Comparison of ENCODE assay signal across 15 cellular contexts in the genomic region with DNA sequence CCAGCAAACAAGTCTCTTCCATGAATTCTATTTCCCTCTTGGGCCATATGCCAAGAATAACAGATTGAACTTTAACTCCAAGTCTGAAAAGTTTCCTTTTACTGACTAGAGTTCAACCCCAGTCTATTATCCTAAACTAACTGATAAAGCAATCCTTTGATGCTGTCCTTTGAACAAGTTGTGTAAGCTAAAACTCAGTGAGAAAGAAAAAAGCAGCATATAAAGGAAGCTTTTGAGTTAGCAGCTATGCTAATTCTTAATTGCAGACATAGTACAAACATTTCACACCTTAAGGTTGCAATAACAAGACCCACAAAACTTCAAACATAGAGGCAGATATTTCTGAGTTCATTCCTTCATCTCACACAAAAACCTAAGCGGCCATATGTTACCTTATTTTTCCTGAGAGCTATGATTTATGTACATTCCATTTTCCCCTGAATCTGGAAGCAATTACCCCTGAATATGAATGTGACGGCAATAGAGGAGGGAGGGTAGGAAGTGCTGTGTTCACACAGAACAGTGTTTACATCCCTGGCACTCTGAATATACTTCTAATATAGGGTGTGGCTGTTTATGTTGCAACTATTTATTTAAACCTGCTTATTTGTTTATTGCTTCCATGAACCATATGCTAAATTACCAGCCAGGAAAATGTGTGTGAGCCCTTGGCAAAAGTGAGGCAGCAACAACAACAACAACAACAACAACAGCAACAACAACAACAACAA.
DNase-seq lines count a peak whose midpoint lies in the region; ATAC-seq and TF ChIP-seq lines count a peak whose summit lies in the region.
"Had no signal": no experiment of that assay in that cellular context is flagged by ENCODE, and none has a peak within 500 bp of the region (broad histone marks: within the 10 kb centered on the region; RNA-seq: fewer than 3 reads in every experiment).

No MANE protein-coding gene starts in this region.

- H3K4me1 ChIP-seq in body of pancreas: peaks cover 5% of the 10 kb centered on the region
- H3K4me1 ChIP-seq: lower lobe of right lung had no signal

- WGBS in body of pancreas, 2 donors: 49 to 55% methylated on average over 2 of the region's 2 CpGs

- intact Hi-C loops in body of pancreas (cut with DNase I): no loop called here

- DNase-seq in GM03348 (ENCODE audit: low spot score) (peak; percentile 11), NCI-H460 (ENCODE audit: extremely low read depth, low read depth) (peak; percentile 74), fibroblast of gingiva (ENCODE audit: low read depth) (peak; percentile 91), non-pigmented ciliary epithelial cell (ENCODE audit: low read depth) (peak; percentile 35), AG08395 (ENCODE audit: low spot score) (no peak), nucleus accumbens (lab: John Stamatoyannopoulos, UW) (no peak), body of pancreas (no peak)
- no peak for DNase-seq in activated CD8-positive, alpha-beta memory T cell treated with anti-CD3 and anti-CD28 coated beads for 24 hours
- DNase-seq: activated CD8-positive, alpha-beta T cell treated with anti-CD3 and anti-CD28 coated beads for 36 hours; activated effector memory CD4-positive, alpha-beta T cell treated with anti-CD3 and anti-CD28 coated beads, Interleukin-2, amount 50 U/mL, for 16 hours; brain microvascular endothelial cell; CD4-positive, alpha-beta T cell; GF-D8; lower lobe of right lung had no signal

- TF ChIP-seq CTCF in body of pancreas (IDR thresholded peaks at IDR 0.05): no peak

- H3K9me3 ChIP-seq in body of pancreas: no peaks in the 10 kb centered on the region
- H3K9me3 ChIP-seq: lower lobe of right lung had no signal

- H3K36me3 ChIP-seq in body of pancreas (replicated peaks in 1 of 2; ENCODE audit: insufficient read depth in 1 of 2, low read depth in 2 of 2): no peaks in the 10 kb centered on the region
- H3K36me3 ChIP-seq: brain microvascular endothelial cell, lower lobe of right lung had no signal

- ATAC-seq in body of pancreas: no peak
- ATAC-seq: activated CD8-positive, alpha-beta T cell treated with anti-CD3 and anti-CD28 coated beads for 36 hours; GM23338; lower lobe of right lung had no signal

- H3K27ac ChIP-seq in body of pancreas: no peak overlapping the region
- H3K27ac ChIP-seq: brain microvascular endothelial cell, lower lobe of right lung had no signal

- TF ChIP-seq POLR2A in body of pancreas (IDR thresholded peaks at IDR 0.05): no peak

- H3K27me3 ChIP-seq in body of pancreas: no peaks in the 10 kb centered on the region
- H3K27me3 ChIP-seq: brain microvascular endothelial cell had no signal

- no peak overlapping the region for H3K4me3 ChIP-seq in body of pancreas
- H3K4me3 ChIP-seq: GM23338, lower lobe of right lung had no signal

Comparison
In these comparisons a context has a peak if more than half of its experiments do, and no peak if none do; other contexts are left out.
1. DNase-seq: peak in GM03348 (single experiment), NCI-H460 (single experiment), fibroblast of gingiva (single experiment) and non-pigmented ciliary epithelial cell (single experiment); none in AG08395 (single experiment), activated CD8-positive, alpha-beta memory T cell treated with anti-CD3 and anti-CD28 coated beads for 24 hours (single experiment), nucleus accumbens (0 of 56) and body of pancreas (0 of 4).